In genomic region chr4:99131378-99131777, GRCh38 we compare ENCODE assay signal across 1 cellular context.
TF ChIP-seq lines count a peak whose summit lies in the region.

No MANE protein-coding gene starts in this region.

TF ChIP-seq in HepG2, 621 proteins besides CTCF, POLR2A, EP300 and RAD21 (continued from another document):
- TF ChIP-seq ZNF362 (CRISPR knock-in tag; IDR thresholded peaks at IDR 0.05; ENCODE audit: borderline replicate concordance) (no peak), HDAC2 (CRISPR knock-in tag; IDR thresholded peaks at IDR 0.05) (no peak), PRDM10 (CRISPR knock-in tag; IDR thresholded peaks at IDR 0.05; ENCODE audit: low read depth) (no peak), NFE2L2 (IDR thresholded peaks at IDR 0.05; ENCODE audit: low read length) (no peak), ZNF451 (CRISPR knock-in tag; IDR thresholded peaks at IDR 0.05) (no peak), ZNF44 (CRISPR knock-in tag; IDR thresholded peaks at IDR 0.05) (no peak), REXO4 (CRISPR knock-in tag; IDR thresholded peaks at IDR 0.05; ENCODE audit: borderline replicate concordance) (no peak), DNMT1 (CRISPR knock-in tag; IDR thresholded peaks at IDR 0.05) (no peak), ZNF230 (CRISPR knock-in tag; IDR thresholded peaks at IDR 0.05) (no peak), KMT2B (CRISPR knock-in tag; IDR thresholded peaks at IDR 0.05) (no peak), ZSCAN9 (CRISPR knock-in tag; IDR thresholded peaks at IDR 0.05; ENCODE audit: borderline replicate concordance) (no peak), ELF1 (CRISPR knock-in tag; IDR thresholded peaks at IDR 0.05) (no peak), SNAPC2 (CRISPR knock-in tag; IDR thresholded peaks at IDR 0.05) (no peak)
